Comparison of ENCODE assay signal across 11 cellular contexts in the genomic region with DNA sequence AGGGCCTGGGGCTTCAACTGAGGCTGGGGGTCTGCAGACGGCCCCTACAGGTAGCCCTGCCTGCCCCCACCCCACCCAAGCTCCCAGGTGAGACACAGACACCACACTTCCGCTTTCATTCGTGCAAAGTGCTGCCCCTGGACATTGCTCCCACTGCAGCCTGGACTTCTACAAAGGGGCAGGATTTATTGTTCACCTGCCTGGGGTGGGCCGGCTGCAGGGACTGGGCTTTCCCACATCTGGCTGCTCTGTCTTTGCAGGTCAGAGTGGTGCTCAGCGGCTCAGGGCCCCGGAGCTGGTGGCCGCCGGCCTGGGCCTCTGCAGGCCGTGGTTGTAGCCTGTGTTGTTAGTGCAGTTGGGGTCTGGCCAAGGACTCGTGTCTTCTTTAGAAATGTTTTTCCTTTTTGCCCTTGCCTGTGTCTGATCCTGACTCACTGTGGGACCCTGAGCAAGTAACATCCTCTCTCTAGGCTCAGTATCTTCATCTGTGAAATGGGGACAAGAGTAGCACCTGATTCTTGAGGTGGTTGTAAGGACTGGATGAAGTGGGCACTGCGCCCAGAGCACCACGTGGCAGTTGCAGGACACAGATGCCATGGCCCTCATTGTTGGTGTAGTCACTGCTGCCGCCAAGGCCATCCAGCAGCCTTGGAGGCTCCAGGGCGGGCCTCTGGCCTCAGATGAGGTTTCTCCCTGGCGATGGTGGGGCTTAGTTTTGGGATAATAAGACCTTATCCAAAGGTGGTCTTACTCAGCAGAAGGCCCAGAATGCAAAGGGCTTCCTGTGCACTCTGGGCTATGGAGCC.
"Had no signal": no experiment of that assay in that cellular context is flagged by ENCODE, and none has a peak within 500 bp of the region (broad histone marks: within the 10 kb centered on the region; RNA-seq: fewer than 3 reads in every experiment).

No MANE protein-coding gene starts in this region.

- H3K9me3 Mint-ChIP-seq: activated CD4-positive, alpha-beta memory T cell treated with anti-CD3 and anti-CD28 coated beads, Interleukin-2, amount 10 ng/mL, durations not matched to agents 7 days and 5 days; activated naive CD8-positive, alpha-beta T cell treated with anti-CD3 and anti-CD28 coated beads, Interleukin-2, amount 50 U/mL, for 24 hours; WTC11 had no signal

- H3K4me3 Mint-ChIP-seq: activated CD4-positive, alpha-beta memory T cell treated with anti-CD3 and anti-CD28 coated beads, Interleukin-2, amount 10 ng/mL, durations not matched to agents 7 days and 5 days; activated naive CD8-positive, alpha-beta T cell treated with anti-CD3 and anti-CD28 coated beads, Interleukin-2, amount 50 U/mL, for 24 hours had no signal

- H3K4me1 Mint-ChIP-seq: activated CD4-positive, alpha-beta memory T cell treated with anti-CD3 and anti-CD28 coated beads, Interleukin-2, amount 10 ng/mL, durations not matched to agents 7 days and 5 days had no signal

- ATAC-seq: gastroesophageal sphincter had no signal

- H3K27ac Mint-ChIP-seq: activated CD4-positive, alpha-beta memory T cell treated with anti-CD3 and anti-CD28 coated beads, Interleukin-2, amount 10 ng/mL, durations not matched to agents 7 days and 5 days; activated naive CD8-positive, alpha-beta T cell treated with anti-CD3 and anti-CD28 coated beads, Interleukin-2, amount 50 U/mL, for 24 hours; WTC11 had no signal

- DNase-seq: activated CD4-positive, alpha-beta memory T cell treated with anti-CD3 and anti-CD28 coated beads, Interleukin-2, amount 10 ng/mL, durations not matched to agents 7 days and 5 days; activated CD4-positive, alpha-beta T cell treated with anti-CD3 and anti-CD28 coated beads for 4 hours; activated gamma-delta T cell treated with Interleukin-2 at 50 U/mL for 16 hours; heart right ventricle; mesenchymal stem cell; ovary; SW 1271; tibial artery had no signal
